Comparison of ENCODE assay signal across 1 cellular context in genomic region chr2:197673606-197674005, GRCh38.
TF ChIP-seq lines count a peak whose summit lies in the region.

No MANE protein-coding gene starts in this region.

TF ChIP-seq in endothelial cell of umbilical vein, 7 proteins besides CTCF, POLR2A, EP300 and RAD21 (continued from another document):
- TF ChIP-seq, protein P1, sequence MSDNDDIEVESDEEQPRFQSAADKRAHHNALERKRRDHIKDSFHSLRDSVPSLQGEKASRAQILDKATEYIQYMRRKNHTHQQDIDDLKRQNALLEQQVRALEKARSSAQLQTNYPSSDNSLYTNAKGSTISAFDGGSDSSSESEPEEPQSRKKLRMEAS (IDR thresholded peaks at IDR 0.05; ENCODE audit: insufficient read depth, insufficient read length), result no peak
- TF ChIP-seq EZH2 (IDR thresholded peaks at IDR 0.05; ENCODE audit: borderline replicate concordance, low read depth, low read length, severe bottlenecking), result no peak
